In the genomic region with DNA sequence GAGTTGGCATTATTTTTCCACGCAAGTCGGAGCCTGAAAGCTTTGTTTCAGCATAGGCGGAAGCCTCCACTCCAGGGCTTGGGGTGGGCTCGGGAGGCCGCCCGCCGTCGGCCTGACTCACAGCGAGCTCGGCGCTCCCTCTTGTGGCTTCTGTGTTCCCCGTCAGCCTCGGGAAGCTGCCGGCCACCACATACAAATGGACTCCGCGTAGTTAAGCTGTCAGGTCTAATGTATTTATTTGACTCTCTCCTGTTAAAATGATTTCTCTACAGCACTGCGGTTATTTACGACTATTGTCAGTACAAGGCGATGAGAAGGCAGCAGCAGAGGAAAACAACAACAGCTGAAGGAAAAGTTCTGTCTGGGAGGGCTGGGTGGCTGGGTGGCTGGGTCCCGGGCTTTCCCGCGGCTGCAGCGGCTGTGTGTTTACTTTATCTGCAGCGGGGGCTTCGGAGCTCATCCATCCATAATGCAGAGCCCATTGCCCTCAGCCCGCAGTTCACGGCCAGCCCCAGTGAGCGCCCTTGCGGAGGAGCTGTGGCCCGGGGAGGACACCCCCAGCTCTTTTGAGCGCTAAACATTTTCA, we compare ENCODE assay signal across 8 cellular contexts.
DNase-seq lines count a peak whose midpoint lies in the region; ATAC-seq and TF ChIP-seq lines count a peak whose summit lies in the region.

No MANE protein-coding gene starts in this region.

- no peak overlapping the region for H3K27ac Mint-ChIP-seq in activated CD8-positive, alpha-beta memory T cell treated with anti-CD3 and anti-CD28 coated beads, Interleukin-2, amount 10 ng/mL, durations not matched to agents 7 days and 5 days
- peak overlapping the region; percentile 58 for H3K27ac Mint-ChIP-seq in HFFc6
- H3K27ac Mint-ChIP-seq in CD8-positive, alpha-beta T cell = no peak overlapping the region

- H3K9me3 ChIP-seq in WERI-Rb-1 (ENCODE audit: severe bottlenecking) (no peaks in the 10 kb centered on the region), gastroesophageal sphincter (no peaks in the 10 kb centered on the region)
- no peaks in the 10 kb centered on the region for H3K9me3 ChIP-seq in CD8-positive, alpha-beta T cell (ENCODE audit: low read length)

- H3K36me3 Mint-ChIP-seq in activated CD8-positive, alpha-beta memory T cell treated with anti-CD3 and anti-CD28 coated beads, Interleukin-2, amount 10 ng/mL, durations not matched to agents 7 days and 5 days = no peaks in the 10 kb centered on the region
- H3K36me3 Mint-ChIP-seq in HFFc6 (ENCODE audit: low read depth) = no peaks in the 10 kb centered on the region
- H3K36me3 Mint-ChIP-seq in CD8-positive, alpha-beta T cell = no peaks in the 10 kb centered on the region

- intact Hi-C loops in CD8-positive, alpha-beta T cell (cut with DNase I, micrococcal nuclease) = no loop called here

- TF ChIP-seq EP300 in gastroesophageal sphincter (IDR thresholded peaks at IDR 0.05) = no peak

- peaks cover 0 to 14% (median 3%) of the 10 kb centered on the region in 3 donors for H3K4me1 ChIP-seq in gastroesophageal sphincter
- H3K4me1 ChIP-seq in CD8-positive, alpha-beta T cell (ENCODE audit: insufficient read depth, low read length) = peaks cover 4% of the 10 kb centered on the region

- ATAC-seq in activated CD8-positive, alpha-beta memory T cell treated with anti-CD3 and anti-CD28 coated beads, Interleukin-2, amount 10 ng/mL, durations not matched to agents 7 days and 5 days = no peak
- peak; percentile 84 for ATAC-seq in gastroesophageal sphincter
- no peak for ATAC-seq in CD8-positive, alpha-beta T cell

- WGBS in gastroesophageal sphincter (ENCODE audit: low coverage in 1 of 2), 2 donors = 0 to 14% methylated on average over 6 to 11 of the region's 31 CpGs

- peaks cover 8% of the 10 kb centered on the region for H3K27me3 ChIP-seq in WERI-Rb-1 (ENCODE audit: insufficient read depth, low read depth, severe bottlenecking)
- H3K27me3 ChIP-seq in gastroesophageal sphincter = peaks cover 54% of the 10 kb centered on the region
- H3K27me3 ChIP-seq in CD8-positive, alpha-beta T cell (ENCODE audit: insufficient read depth, low read length) = peaks cover 3% of the 10 kb centered on the region

- H3K36me3 ChIP-seq in WERI-Rb-1 (no peaks in the 10 kb centered on the region), gastroesophageal sphincter (no peaks in the 10 kb centered on the region)
- H3K36me3 ChIP-seq in CD8-positive, alpha-beta T cell (ENCODE audit: insufficient read depth, low read length) = no peaks in the 10 kb centered on the region

- POLR2A ChIA-PET in CD8-positive, alpha-beta T cell (lab: Charles Lee) = no interaction called here

- H3K4me3 Mint-ChIP-seq in activated CD8-positive, alpha-beta memory T cell treated with anti-CD3 and anti-CD28 coated beads, Interleukin-2, amount 10 ng/mL, durations not matched to agents 7 days and 5 days = no peak overlapping the region
- H3K4me3 Mint-ChIP-seq in HFFc6 = peak overlapping the region; percentile 91
- no peak overlapping the region for H3K4me3 Mint-ChIP-seq in CD8-positive, alpha-beta T cell

- H3K27ac ChIP-seq in WERI-Rb-1 = no peak overlapping the region
- no peak overlapping the region for H3K27ac ChIP-seq in gastroesophageal sphincter
- H3K27ac ChIP-seq in CD8-positive, alpha-beta T cell (ENCODE audit: low read depth, low read length) = no peak overlapping the region

- H3K9me3 Mint-ChIP-seq in activated CD8-positive, alpha-beta memory T cell treated with anti-CD3 and anti-CD28 coated beads, Interleukin-2, amount 10 ng/mL, durations not matched to agents 7 days and 5 days (ENCODE audit: low read depth) = no peaks in the 10 kb centered on the region
- no peaks in the 10 kb centered on the region for H3K9me3 Mint-ChIP-seq in HFFc6
- H3K9me3 Mint-ChIP-seq in CD8-positive, alpha-beta T cell = no peaks in the 10 kb centered on the region

- CTCF ChIA-PET in activated CD8-positive, alpha-beta memory T cell treated with anti-CD3 and anti-CD28 coated beads, Interleukin-2, amount 10 ng/mL, durations not matched to agents 7 days and 5 days (lab: Charles Lee) = interaction anchor here (1.0 to 2.5 kb wide), 3 partner anchors 41 to 558 kb away, joined by 3 to 7 read pairs (median 5); no protein-coding TSS in a partner anchor
- CTCF ChIA-PET in CD8-positive, alpha-beta T cell (lab: Charles Lee) = interaction anchor here (1.2 to 1.4 kb wide), 3 partner anchors 13 to 359 kb away, joined by 3 read pairs; no protein-coding TSS in a partner anchor

- no peaks in the 10 kb centered on the region for H3K4me1 Mint-ChIP-seq in activated CD8-positive, alpha-beta memory T cell treated with anti-CD3 and anti-CD28 coated beads, Interleukin-2, amount 10 ng/mL, durations not matched to agents 7 days and 5 days
- peaks cover 27% of the 10 kb centered on the region for H3K4me1 Mint-ChIP-seq in HFFc6 (ENCODE audit: low read depth)
- H3K4me1 Mint-ChIP-seq in CD8-positive, alpha-beta T cell (ENCODE audit: low read depth) = peaks cover 5% of the 10 kb centered on the region

- peaks cover 49% of the 10 kb centered on the region for H3K27me3 Mint-ChIP-seq in activated CD8-positive, alpha-beta memory T cell treated with anti-CD3 and anti-CD28 coated beads, Interleukin-2, amount 10 ng/mL, durations not matched to agents 7 days and 5 days
- peaks cover 7% of the 10 kb centered on the region for H3K27me3 Mint-ChIP-seq in HFFc6 (ENCODE audit: insufficient read depth)
- H3K27me3 Mint-ChIP-seq in CD8-positive, alpha-beta T cell (ENCODE audit: low read depth) = peaks cover 30% of the 10 kb centered on the region

- H3K4me3 ChIP-seq in WERI-Rb-1 (ENCODE audit: low read depth, low read length) = peak overlapping the region; percentile 39
- peak overlapping the region in 1 of 2 donors; percentile 28 for H3K4me3 ChIP-seq in gastroesophageal sphincter
- no peak overlapping the region for H3K4me3 ChIP-seq in CD8-positive, alpha-beta T cell (ENCODE audit: low read depth, low read length)

- no peak for TF ChIP-seq POLR2A in gastroesophageal sphincter (IDR thresholded peaks at IDR 0.05)

- TF ChIP-seq CTCF in HFFc6 (IDR thresholded peaks at IDR 0.05) (peak; percentile 83), WERI-Rb-1 (IDR thresholded peaks at IDR 0.05; ENCODE audit: low read depth, low read length) (peak; percentile 89), gastroesophageal sphincter (IDR thresholded peaks at IDR 0.05) (peak in 3 of 4 experiments; percentile 17 to 74 (median 48))
- TF ChIP-seq CTCF in CD8-positive, alpha-beta T cell (IDR thresholded peaks at IDR 0.05) = no peak

- DNase-seq in activated CD8-positive, alpha-beta memory T cell treated with anti-CD3 and anti-CD28 coated beads for 24 hours = peak; percentile 65
- DNase-seq in activated CD8-positive, alpha-beta memory T cell treated with anti-CD3 and anti-CD28 coated beads, Interleukin-2, amount 10 ng/mL, durations not matched to agents 7 days and 5 days = no peak
- DNase-seq in HFFc6 (peak; percentile 64), NCI-H1417 treated with DMSO at 0.1 percent for 48 hours (lab: John Stamatoyannopoulos, UW) (peak; percentile 41), WERI-Rb-1 (peak; percentile 77), occipital lobe (lab: John Stamatoyannopoulos, UW) (peak; percentile 75)
- DNase-seq in CD8-positive, alpha-beta T cell = no peak

Comparison
In these comparisons a context has a peak if more than half of its experiments do, and no peak if none do; other contexts are left out.
1. DNase-seq: peak in activated CD8-positive, alpha-beta memory T cell treated with anti-CD3 and anti-CD28 coated beads for 24 hours (single experiment), HFFc6 (single experiment), NCI-H1417 treated with DMSO at 0.1 percent for 48 hours (single experiment), WERI-Rb-1 (single experiment) and occipital lobe (single experiment); none in activated CD8-positive, alpha-beta memory T cell treated with anti-CD3 and anti-CD28 coated beads, Interleukin-2, amount 10 ng/mL, durations not matched to agents 7 days and 5 days (single experiment) and CD8-positive, alpha-beta T cell (0 of 7).